Comparison of ENCODE assay signal across 12 cellular contexts in the genomic region with DNA sequence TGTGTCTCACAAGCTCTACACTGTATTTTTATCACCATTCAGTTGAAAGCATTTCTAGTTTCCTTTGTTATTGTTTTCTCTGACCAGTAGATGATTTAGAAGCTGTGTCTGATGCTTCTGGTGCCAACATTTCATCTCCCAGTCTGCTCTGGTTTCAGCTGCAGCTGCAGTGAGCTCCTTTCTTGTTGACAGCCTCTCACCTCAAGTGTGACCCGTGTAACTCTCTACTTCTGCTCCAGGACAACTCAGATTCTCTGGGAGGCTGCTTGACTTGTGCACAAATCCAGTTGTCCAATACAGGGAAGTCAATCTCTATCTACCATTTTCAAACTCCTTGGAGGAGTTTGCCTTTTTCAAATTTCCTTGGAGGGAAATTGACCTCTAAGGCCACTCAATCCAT.
A peak's percentile ranks its signal among the peaks of the same experiment; 100 is the strongest.
DNase-seq lines count a peak whose midpoint lies in the region; ATAC-seq and TF ChIP-seq lines count a peak whose summit lies in the region.
"Had no signal": no experiment of that assay in that cellular context is flagged by ENCODE, and none has a peak within 500 bp of the region (broad histone marks: within the 10 kb centered on the region; RNA-seq: fewer than 3 reads in every experiment).

No MANE protein-coding gene starts in this region.

- H3K27me3 ChIP-seq in psoas muscle (ENCODE audit: insufficient read depth in 3 of 3, low read length in 2 of 3) = no peaks in the 10 kb centered on the region

- ATAC-seq in psoas muscle = peak in 3 of 4 donors; percentile 35 to 90 (median 57)

- intact Hi-C loops in psoas muscle (cut with DNase I) = no loop called here

- no peak overlapping the region for H3K4me3 ChIP-seq in psoas muscle

- no peaks in the 10 kb centered on the region for H3K36me3 ChIP-seq in psoas muscle (ENCODE audit: insufficient read depth in 1 of 2, low read depth in 1 of 2)

- 8 to 14% (median 13%) methylated on average over 1 of the region's 1 CpG for WGBS in psoas muscle, 3 donors

- no peak for TF ChIP-seq CTCF in psoas muscle (IDR thresholded peaks at IDR 0.05)

- H3K9me3 ChIP-seq in psoas muscle = no peaks in the 10 kb centered on the region

- H3K4me1 ChIP-seq in psoas muscle = peaks cover 6% of the 10 kb centered on the region

- H3K27ac ChIP-seq in psoas muscle = no peak overlapping the region

- DNase-seq in NCI-H1105 treated with DMSO at 0.1 percent for 48 hours (lab: John Stamatoyannopoulos, UW) = peak; percentile 17
- no peak for DNase-seq in NCI-H1105 (lab: John Stamatoyannopoulos, UW)
- DNase-seq in NCI-H2196 (lab: John Stamatoyannopoulos, UW; ENCODE audit: unreplicated experiment) = peak; percentile 14
- DNase-seq in NCI-H2196 treated with DMSO at 0.1 percent for 48 hours (lab: John Stamatoyannopoulos, UW; ENCODE audit: unreplicated experiment) = no peak
- peak; percentile 51 for DNase-seq in NCI-H69 (lab: John Stamatoyannopoulos, UW)
- no peak for DNase-seq in psoas muscle
- no peak for DNase-seq in DMS 273 (lab: John Stamatoyannopoulos, UW; ENCODE audit: unreplicated experiment)
- DNase-seq: C1 segment of cervical spinal cord; Calu3; CD4-positive, alpha-beta T cell; HCEC 1CT; HFFc6 had no signal

Comparison
In these comparisons a context has a peak if more than half of its experiments do, and no peak if none do; other contexts are left out.
1. DNase-seq: peak in NCI-H1105 treated with DMSO at 0.1 percent for 48 hours (single experiment), NCI-H2196 (single experiment) and NCI-H69 (single experiment); none in NCI-H1105 (single experiment), NCI-H2196 treated with DMSO at 0.1 percent for 48 hours (single experiment), psoas muscle (0 of 2) and DMS 273 (single experiment).